Comparison of ENCODE assay signal across 8 cellular contexts in the genomic region with DNA sequence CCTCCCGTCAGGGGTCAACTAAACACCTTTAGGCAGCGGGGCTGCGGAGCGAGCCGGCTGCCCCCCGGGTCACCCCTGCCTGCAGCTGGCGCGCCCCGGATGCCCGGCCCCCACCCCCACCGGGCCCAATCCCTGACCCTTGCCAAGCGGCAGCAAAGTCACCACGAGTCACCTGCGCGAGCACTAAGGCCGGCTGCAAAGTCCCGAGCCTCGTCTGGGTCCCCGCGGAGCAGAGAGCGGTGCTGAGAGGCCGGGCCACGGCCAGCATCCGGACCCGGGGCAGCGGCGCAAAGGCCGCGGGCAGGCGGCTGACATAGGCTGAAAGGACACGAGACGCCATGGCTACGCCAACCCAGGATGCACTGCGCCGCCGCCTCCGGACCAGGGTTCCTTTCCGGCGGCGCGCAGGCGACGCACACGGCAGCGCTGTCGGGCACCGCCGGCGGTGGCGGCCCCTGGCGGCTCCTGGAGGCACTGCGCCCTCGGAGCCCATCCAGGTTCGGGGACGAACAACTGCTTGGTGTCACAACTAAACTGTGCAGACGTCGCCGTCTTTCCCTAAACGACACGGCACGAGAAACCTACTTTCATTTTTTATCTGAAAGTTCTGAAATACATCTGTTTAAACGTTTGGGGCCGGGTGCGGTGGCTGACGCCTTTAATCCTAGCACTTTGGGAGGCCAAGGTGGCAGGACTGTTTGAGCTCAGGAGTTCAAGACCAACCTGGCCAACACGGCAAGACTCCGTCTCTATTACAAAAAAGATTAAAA. TPM values are rescaled to one million over a fixed set of nuclear protein-coding genes. Genes with fewer than 3 reads are reported as not detected.
A peak's percentile ranks its signal among the peaks of the same experiment; 100 is the strongest.
DNase-seq lines count a peak whose midpoint lies in the region; ATAC-seq and TF ChIP-seq lines count a peak whose summit lies in the region.

NDUFAB1 (minus strand) TSS at position 366 of the 770 bp plus-strand sequence; CDS start at position 340, 26 bp downstream.

- H3K4me1 Mint-ChIP-seq in CD4-positive, alpha-beta memory T cell = peaks cover 14 to 47% (median 28%) of the 10 kb centered on the region in 4 donors
- peaks cover 24% of the 10 kb centered on the region for H3K4me1 Mint-ChIP-seq in activated CD4-positive, alpha-beta memory T cell treated with anti-CD3 and anti-CD28 coated beads, Interleukin-2, amount 10 ng/mL, durations not matched to agents 7 days and 5 days

- intact Hi-C loops in CD4-positive, alpha-beta memory T cell (cut with micrococcal nuclease) = loop anchor here (1.0 kb wide), 2 partner anchors 39 to 45 kb away; partner anchors contain the start of genes DCTN5, EARS2, PALB2 and UBFD1
- intact Hi-C loops in lower lobe of right lung (cut with DNase I) = no loop called here

- peaks cover 11% of the 10 kb centered on the region for H3K36me3 ChIP-seq in CD4-positive, alpha-beta memory T cell (ENCODE audit: insufficient read depth, low read length)
- H3K36me3 ChIP-seq in lower lobe of right lung = peaks cover 34% of the 10 kb centered on the region

- peak within 1 kb of the TSS; percentile 77 to 91 (median 89) for H3K27ac Mint-ChIP-seq in CD4-positive, alpha-beta memory T cell
- H3K27ac Mint-ChIP-seq in activated CD4-positive, alpha-beta memory T cell treated with anti-CD3 and anti-CD28 coated beads, Interleukin-2, amount 10 ng/mL, durations not matched to agents 7 days and 5 days = peak within 1 kb of the TSS; percentile 68

- H3K4me3 ChIP-seq in CD4-positive, alpha-beta memory T cell (ENCODE audit: low read length in 2 of 2) = peak within 1 kb of the TSS; percentile 81 to 91
- H3K4me3 ChIP-seq in lower lobe of right lung = peak within 1 kb of the TSS; percentile 97

- ATAC-seq in GM19395 (IDR thresholded peaks at IDR 0.05; ENCODE audit: unreplicated experiment) (peak; percentile 89), HG03558 (IDR thresholded peaks at IDR 0.05; ENCODE audit: extremely low read depth, unreplicated experiment) (peak; percentile 82), lower lobe of right lung (peak; percentile 100)

- peak; percentile 100 for TF ChIP-seq CTCF in lower lobe of right lung (IDR thresholded peaks at IDR 0.05)

- H3K27ac ChIP-seq in CD4-positive, alpha-beta memory T cell (ENCODE audit: low read depth, low read length) = peak within 1 kb of the TSS; percentile 84
- peak within 1 kb of the TSS; percentile 82 for H3K27ac ChIP-seq in lower lobe of right lung

- H3K9me3 ChIP-seq in CD4-positive, alpha-beta memory T cell (ENCODE audit: control insufficient read depth in 1 of 2, low read length in 2 of 2) = no peaks in the 10 kb centered on the region
- no peaks in the 10 kb centered on the region for H3K9me3 ChIP-seq in lower lobe of right lung

- H3K36me3 Mint-ChIP-seq in CD4-positive, alpha-beta memory T cell = peaks cover 15 to 22% of the 10 kb centered on the region in 2 donors
- H3K36me3 Mint-ChIP-seq in activated CD4-positive, alpha-beta memory T cell treated with anti-CD3 and anti-CD28 coated beads, Interleukin-2, amount 10 ng/mL, durations not matched to agents 7 days and 5 days (ENCODE audit: low read depth) = peaks cover 17% of the 10 kb centered on the region

- H3K9me3 Mint-ChIP-seq in CD4-positive, alpha-beta memory T cell = no peaks in the 10 kb centered on the region
- no peaks in the 10 kb centered on the region for H3K9me3 Mint-ChIP-seq in activated CD4-positive, alpha-beta memory T cell treated with anti-CD3 and anti-CD28 coated beads, Interleukin-2, amount 10 ng/mL, durations not matched to agents 7 days and 5 days

- H3K27me3 Mint-ChIP-seq in CD4-positive, alpha-beta memory T cell = no peaks in the 10 kb centered on the region
- H3K27me3 Mint-ChIP-seq in activated CD4-positive, alpha-beta memory T cell treated with anti-CD3 and anti-CD28 coated beads, Interleukin-2, amount 10 ng/mL, durations not matched to agents 7 days and 5 days = no peaks in the 10 kb centered on the region

- peaks cover 16% of the 10 kb centered on the region for H3K4me1 ChIP-seq in CD4-positive, alpha-beta memory T cell (ENCODE audit: insufficient read depth, low read length)
- peaks cover 16% of the 10 kb centered on the region for H3K4me1 ChIP-seq in lower lobe of right lung

- DNase-seq in CD4-positive, alpha-beta memory T cell = peak; percentile 87 to 89 (median 88)
- DNase-seq in NCI-H748 (lab: John Stamatoyannopoulos, UW; ENCODE audit: unreplicated experiment) (peak; percentile 82), ecto neural progenitor cell (ENCODE audit: low spot score) (peak; percentile 94), lower lobe of right lung (peak; percentile 95)
- DNase-seq in activated CD4-positive, alpha-beta memory T cell treated with anti-CD3 and anti-CD28 coated beads, Interleukin-2, amount 10 ng/mL, durations not matched to agents 7 days and 5 days = peak; percentile 93
- DNase-seq in stimulated activated CD4-positive, alpha-beta T cell treated with anti-CD3 and anti-CD28 coated beads, TNF-alpha, amount 100 ng/mL, for 1 hour (ENCODE audit: low read depth in 3 of 3, low spot score in 1 of 3) = peak; percentile 62 to 94 (median 79)

- H3K27me3 ChIP-seq in CD4-positive, alpha-beta memory T cell (ENCODE audit: insufficient read depth, low read length) = no peaks in the 10 kb centered on the region
- no peaks in the 10 kb centered on the region for H3K27me3 ChIP-seq in lower lobe of right lung (ENCODE audit: low read depth)

- peak within 1 kb of the TSS; percentile 79 to 90 (median 86) for H3K4me3 Mint-ChIP-seq in CD4-positive, alpha-beta memory T cell
- H3K4me3 Mint-ChIP-seq in activated CD4-positive, alpha-beta memory T cell treated with anti-CD3 and anti-CD28 coated beads, Interleukin-2, amount 10 ng/mL, durations not matched to agents 7 days and 5 days = peak within 1 kb of the TSS; percentile 80

- POLR2A ChIA-PET in CD4-positive, alpha-beta memory T cell (lab: Charles Lee; ENCODE audit: partially characterized antibody) = interaction anchor here (1.0 to 1.3 kb wide), 4 partner anchors 26 to 86 kb away, joined by 4 to 7 read pairs (median 4); partner anchors contain the start of genes DCTN5, EARS2, GGA2 and PALB2
- POLR2A ChIA-PET in activated CD4-positive, alpha-beta memory T cell treated with anti-CD3 and anti-CD28 coated beads, Interleukin-2, amount 10 ng/mL, durations not matched to agents 7 days and 5 days (lab: Charles Lee) = interaction anchor here (0.7 to 1.5 kb wide), 4 partner anchors 35 to 920 kb away, joined by 3 to 9 read pairs (median 4); partner anchors contain the start of genes DCTN5, EARS2, PALB2 and UBFD1

- CTCF ChIA-PET in CD4-positive, alpha-beta memory T cell (lab: Charles Lee; ENCODE audit: partially characterized antibody) = interaction anchor here (0.7 to 3.0 kb wide), 15 partner anchors 9 to 160 kb away, joined by 3 to 11 read pairs (median 4); partner anchors contain the start of genes EARS2 and UBFD1
- CTCF ChIA-PET in activated CD4-positive, alpha-beta memory T cell treated with anti-CD3 and anti-CD28 coated beads, Interleukin-2, amount 10 ng/mL, durations not matched to agents 7 days and 5 days (lab: Charles Lee) = interaction anchor here (0.7 to 1.8 kb wide), 11 partner anchors 10 to 161 kb away, joined by 3 to 12 read pairs (median 5); partner anchors contain the start of genes DCTN5, EARS2, GGA2 and PALB2

RNA-seq across cellular contexts. Expression of gene NDUFAB1, which starts in this region (rescaled TPM):
- total RNA-seq in CD4-positive, alpha-beta memory T cell = 10 to 100 TPM; 45.4 to 45.7 TPM
- 100 to 1,000 TPM; 197 to 241 TPM for polyA plus RNA-seq in CD4-positive, alpha-beta memory T cell
- 10 to 100 TPM; 79.8 to 81.1 TPM for total RNA-seq in activated CD4-positive, alpha-beta memory T cell treated with anti-CD3 and anti-CD28 coated beads, Interleukin-2, amount 10 ng/mL, durations not matched to agents 7 days and 5 days
- total RNA-seq in lower lobe of right lung = 56.5 TPM

Comparison
In these comparisons a context has a peak if more than half of its experiments do, and no peak if none do; other contexts are left out.
1. Peak in every context shown above with its lines: DNase-seq, ATAC-seq, H3K4me3 ChIP-seq and H3K27ac ChIP-seq.